8 cellular contexts compared by ENCODE assay signal in genomic region chr12:124864326-124864752, GRCh38. TPM values are rescaled to one million over a fixed set of nuclear protein-coding genes. Genes with fewer than 3 reads are reported as not detected.
DNase-seq lines count a peak whose midpoint lies in the region; ATAC-seq and TF ChIP-seq lines count a peak whose summit lies in the region.

No MANE protein-coding gene starts in this region.

- TF ChIP-seq EP300 in ovary (IDR thresholded peaks at IDR 0.05) = no peak

- H3K27me3 ChIP-seq in CD8-positive, alpha-beta memory T cell (ENCODE audit: insufficient read depth, low read length, poor library complexity, severe bottlenecking) = no peaks in the 10 kb centered on the region
- H3K27me3 ChIP-seq in Panc1 (ENCODE audit: control insufficient read depth, insufficient read depth, low read length) = no peaks in the 10 kb centered on the region
- H3K27me3 ChIP-seq in endodermal cell (ENCODE audit: control insufficient read depth, insufficient read depth, low read length, poor library complexity, severe bottlenecking) = peaks cover 6% of the 10 kb centered on the region
- H3K27me3 ChIP-seq in ovary = no peaks in the 10 kb centered on the region

- peaks cover 14 to 20% (median 15%) of the 10 kb centered on the region in 3 donors for H3K4me1 Mint-ChIP-seq in CD8-positive, alpha-beta memory T cell
- H3K4me1 Mint-ChIP-seq in endodermal cell = peaks cover 18% of the 10 kb centered on the region

- H3K9me3 ChIP-seq in CD8-positive, alpha-beta memory T cell (ENCODE audit: low read length) = no peaks in the 10 kb centered on the region
- no peaks in the 10 kb centered on the region for H3K9me3 ChIP-seq in Panc1 (ENCODE audit: control insufficient read depth, insufficient read depth, low read depth, low read length)
- H3K9me3 ChIP-seq in endodermal cell (ENCODE audit: control insufficient read depth, low read length) = no peaks in the 10 kb centered on the region
- H3K9me3 ChIP-seq in ovary = no peaks in the 10 kb centered on the region

- TF ChIP-seq CTCF in Panc1 (IDR thresholded peaks at IDR 0.05) (no peak), endodermal cell (conservative IDR thresholded peaks at IDR 0.05) (no peak), ovary (IDR thresholded peaks at IDR 0.05) (no peak)

- CTCF ChIA-PET in CD8-positive, alpha-beta memory T cell (lab: Charles Lee) = no interaction called here
- CTCF ChIA-PET in Panc1 (lab: Charles Lee) = no interaction called here

- H3K27ac ChIP-seq in CD8-positive, alpha-beta memory T cell (ENCODE audit: low read depth, low read length) = peak overlapping the region; percentile 58
- peak overlapping the region; percentile 92 for H3K27ac ChIP-seq in Panc1 (ENCODE audit: low read length)
- H3K27ac ChIP-seq in endodermal cell (ENCODE audit: low read depth, low read length) = no peak overlapping the region
- H3K27ac ChIP-seq in ovary = peak overlapping the region; percentile 6 to 69

- in situ Hi-C loops in Panc1 (cut with HindIII; ENCODE audit: low pct_unique_long_range_greater_than_20kb, low sequenced_read_pairs) = no loop called here

- peaks cover 2% of the 10 kb centered on the region in 2 donors for H3K27me3 Mint-ChIP-seq in CD8-positive, alpha-beta memory T cell
- H3K27me3 Mint-ChIP-seq in endodermal cell (ENCODE audit: insufficient read depth) = peaks cover 9% of the 10 kb centered on the region

- no peaks in the 10 kb centered on the region for H3K4me1 ChIP-seq in CD8-positive, alpha-beta memory T cell (ENCODE audit: insufficient read depth, low read length)
- H3K4me1 ChIP-seq in Panc1 (ENCODE audit: control insufficient read depth, insufficient read depth, low read length) (peaks cover 25% of the 10 kb centered on the region), endodermal cell (ENCODE audit: control insufficient read depth, insufficient read depth, low read length) (no peaks in the 10 kb centered on the region), ovary (ENCODE audit: insufficient read depth) (peaks cover 7% of the 10 kb centered on the region)

- no peak for TF ChIP-seq POLR2A in ovary (IDR thresholded peaks at IDR 0.05)

- DNase-seq in CD8-positive, alpha-beta memory T cell = no peak
- no peak for DNase-seq in Panc1 (ENCODE audit: low read depth, low spot score)
- no peak for DNase-seq in endodermal cell
- DNase-seq in ovary = peak in 3 of 5 donors; percentile 56 to 60 (median 56)

- H3K9ac ChIP-seq in endodermal cell (ENCODE audit: extremely low read depth, low read length, poor library complexity, severe bottlenecking) = no peak overlapping the region

- no peaks in the 10 kb centered on the region for H3K9me3 Mint-ChIP-seq in CD8-positive, alpha-beta memory T cell
- H3K9me3 Mint-ChIP-seq in endodermal cell = no peaks in the 10 kb centered on the region

- H3K4me3 ChIP-seq in CD8-positive, alpha-beta memory T cell (ENCODE audit: low read length) = peak overlapping the region; percentile 60
- H3K4me3 ChIP-seq in Panc1 (ENCODE audit: low read depth in 2 of 2, low read length in 2 of 2) (peak overlapping the region; percentile 21 to 51), endodermal cell (ENCODE audit: low read length) (peak overlapping the region; percentile 60), ovary (peak overlapping the region; percentile 79)

- no TSS peak for BruUV-seq in Panc1 (replicated peaks; lab: Mats Ljungman, UMichigan)

- ATAC-seq in Panc1 = 0 out of 2 replicates have a peak, but pooled peaks have one; percentile 1
- ATAC-seq in GM21360 (IDR thresholded peaks at IDR 0.05; ENCODE audit: unreplicated experiment) = no peak
- no peak for ATAC-seq in GM18517 (IDR thresholded peaks at IDR 0.05; ENCODE audit: unreplicated experiment)
- ATAC-seq in HG03378 (IDR thresholded peaks at IDR 0.05; ENCODE audit: unreplicated experiment) = no peak
- ATAC-seq in GM19452 (IDR thresholded peaks at IDR 0.05; ENCODE audit: unreplicated experiment) = no peak

- H3K36me3 Mint-ChIP-seq in CD8-positive, alpha-beta memory T cell = peaks cover 0 to under 1% (median 0%) of the 10 kb centered on the region in 3 donors
- H3K36me3 Mint-ChIP-seq in endodermal cell (ENCODE audit: low read depth) = peaks cover 2% of the 10 kb centered on the region

- intact Hi-C loops in Panc1 (cut with micrococcal nuclease; ENCODE audit: unreplicated experiment) = no loop called here
- intact Hi-C loops in ovary (cut with DNase I) = no loop called here

- POLR2A ChIA-PET in CD8-positive, alpha-beta memory T cell (lab: Charles Lee) = interaction anchor here (0.6 kb wide), 1 partner anchor 885 kb away, joined by 3 read pairs; no protein-coding TSS in a partner anchor
- POLR2A ChIA-PET in Panc1 (lab: Charles Lee) = no interaction called here

- 88 to 94% methylated on average over 8 to 14 of the region's 14 CpGs for WGBS in endodermal cell (ENCODE audit: insufficient coverage in 1 of 2, insufficient read length in 1 of 2), 2 experiments
- WGBS in ovary, 3 donors = 87 to 89% (median 88%) methylated on average over 14 of the region's 14 CpGs

- H3K36me3 ChIP-seq in CD8-positive, alpha-beta memory T cell (ENCODE audit: insufficient read depth, low read length) = no peaks in the 10 kb centered on the region
- no peaks in the 10 kb centered on the region for H3K36me3 ChIP-seq in Panc1 (ENCODE audit: control insufficient read depth, insufficient read depth, low read length)
- no peaks in the 10 kb centered on the region for H3K36me3 ChIP-seq in endodermal cell (ENCODE audit: control insufficient read depth, insufficient read depth, low read length)
- no peaks in the 10 kb centered on the region for H3K36me3 ChIP-seq in ovary

- H3K27ac Mint-ChIP-seq in CD8-positive, alpha-beta memory T cell = peak overlapping the region in 6 of 8 donors; percentile 24 to 90 (median 80)
- no peak overlapping the region for H3K27ac Mint-ChIP-seq in endodermal cell

- peak overlapping the region; percentile 72 to 92 (median 80) for H3K4me3 Mint-ChIP-seq in CD8-positive, alpha-beta memory T cell
- H3K4me3 Mint-ChIP-seq in endodermal cell = peak overlapping the region; percentile 69

RNA-seq across cellular contexts. Expression of gene SCARB1, which starts 0.7 kb away (rescaled TPM):
- total RNA-seq in CD8-positive, alpha-beta memory T cell = 10 to 100 TPM; 20.4 to 21.6 TPM
- 3.6 TPM for polyA plus RNA-seq in CD8-positive, alpha-beta memory T cell
- 359 TPM for total RNA-seq in Panc1 (2021; ENCODE audit: unreplicated experiment)
- polyA plus RNA-seq in Panc1 (2012; ENCODE audit: insufficient read length) = 1,007 TPM
- 10 to 100 TPM; 33.0 to 36.2 TPM for total RNA-seq in endodermal cell
- polyA plus RNA-seq in endodermal cell (2013, experiment 1 of 2) = 26.1 TPM
- 30.2 TPM for polyA plus RNA-seq in endodermal cell (2013, experiment 2 of 2)
- 100 to 1,000 TPM in 3 of 7 donors, 10 to 100 TPM in 4; 20.8 to 155 (median 81.7) TPM for total RNA-seq in ovary
- polyA plus RNA-seq in ovary = 1,000 to 10,000 TPM in 1 of 2 donors, 10 to 100 TPM in 1; 59.4 to 1,262 TPM

RNA-seq across cellular contexts. Expression of gene UBC, which starts 50.1 kb away (rescaled TPM):
- 100 to 1,000 TPM; 839 to 849 TPM for total RNA-seq in CD8-positive, alpha-beta memory T cell
- 1,913 TPM for polyA plus RNA-seq in CD8-positive, alpha-beta memory T cell
- 1,725 TPM for total RNA-seq in Panc1 (2021; ENCODE audit: unreplicated experiment)
- 2,683 TPM for polyA plus RNA-seq in Panc1 (2012; ENCODE audit: insufficient read length)
- total RNA-seq in endodermal cell = 100 to 1,000 TPM; 580 to 625 TPM
- 856 TPM for polyA plus RNA-seq in endodermal cell (2013, experiment 1 of 2)
- polyA plus RNA-seq in endodermal cell (2013, experiment 2 of 2) = 866 TPM
- total RNA-seq in ovary = 1,000 to 10,000 TPM in 2 of 7 donors, 100 to 1,000 TPM in 5; 775 to 1,271 (median 837) TPM
- polyA plus RNA-seq in ovary = 1,000 to 10,000 TPM in 1 of 2 donors, 100 to 1,000 TPM in 1; 808 to 1,330 TPM

Comparison
In these comparisons a context has a peak if more than half of its experiments do, and no peak if none do; other contexts are left out.
1. DNase-seq: peak in ovary (3 of 5); none in CD8-positive, alpha-beta memory T cell (0 of 5), Panc1 (single experiment) and endodermal cell (single experiment).
2. Peak in every context shown above with its lines, with median percentiles within 50 percentile points of each other: H3K4me3 ChIP-seq.